8 cellular contexts compared by ENCODE assay signal in genomic region chr6:53543341-53544010, GRCh38. TPM values are rescaled to one million over a fixed set of nuclear protein-coding genes. Genes with fewer than 3 reads are reported as not detected.
DNase-seq lines count a peak whose midpoint lies in the region.

No MANE protein-coding gene starts in this region.

- H3K27ac ChIP-seq in thymus (ENCODE audit: low read depth), result no peak overlapping the region

- DNase-seq in activated CD4-positive, alpha-beta T cell treated with anti-CD3 and anti-CD28 coated beads, Interleukin-2, amount 10 ng/mL, durations not matched to agents 7 days and 5 days, result no peak
- no peak for DNase-seq in activated CD4-positive, alpha-beta T cell treated with anti-CD3 and anti-CD28 coated beads for 1 hour
- DNase-seq in activated T-helper 2 cell treated with anti-CD3 and anti-CD28 coated beads, Interferon-gamma antibody, Interleukin-2, Interleukin-4, amounts not matched to agents 10 μg/mL and 5 μg/mL and 100 μg/mL, durations not matched to agents 14 hours and 24 hours and 36 hours (ENCODE audit: low spot score), result no peak
- DNase-seq in iris pigment epithelial cell (ENCODE audit: low read depth) (peak; percentile 40), HPDE6-E6E7 (ENCODE audit: extremely low spot score) (no peak), DMS114 treated with DMSO at 0.1 percent for 48 hours (lab: John Stamatoyannopoulos, UW; ENCODE audit: unreplicated experiment) (no peak), NCI-H446 treated with DMSO at 0.1 percent for 48 hours (lab: John Stamatoyannopoulos, UW) (no peak)

- peak overlapping the region; percentile 92 for H3K27ac Mint-ChIP-seq in activated CD4-positive, alpha-beta T cell treated with anti-CD3 and anti-CD28 coated beads, Interleukin-2, amount 10 ng/mL, durations not matched to agents 7 days and 5 days
- H3K27ac Mint-ChIP-seq in activated T-helper 2 cell treated with anti-CD3 and anti-CD28 coated beads, Interferon-gamma antibody, Interleukin-2, Interleukin-4, amounts not matched to agents 10 μg/mL and 5 μg/mL and 100 μg/mL, durations not matched to agents 14 hours and 24 hours and 36 hours, result peak overlapping the region; percentile 83

- peaks cover 50% of the 10 kb centered on the region for H3K4me1 Mint-ChIP-seq in activated CD4-positive, alpha-beta T cell treated with anti-CD3 and anti-CD28 coated beads, Interleukin-2, amount 10 ng/mL, durations not matched to agents 7 days and 5 days
- peaks cover 52% of the 10 kb centered on the region for H3K4me1 Mint-ChIP-seq in activated T-helper 2 cell treated with anti-CD3 and anti-CD28 coated beads, Interferon-gamma antibody, Interleukin-2, Interleukin-4, amounts not matched to agents 10 μg/mL and 5 μg/mL and 100 μg/mL, durations not matched to agents 14 hours and 24 hours and 36 hours (ENCODE audit: low read depth)

- H3K36me3 ChIP-seq in thymus (ENCODE audit: control insufficient read depth, insufficient read depth), result no peaks in the 10 kb centered on the region

- H3K9me3 Mint-ChIP-seq in activated CD4-positive, alpha-beta T cell treated with anti-CD3 and anti-CD28 coated beads, Interleukin-2, amount 10 ng/mL, durations not matched to agents 7 days and 5 days, result no peaks in the 10 kb centered on the region
- H3K9me3 Mint-ChIP-seq in activated T-helper 2 cell treated with anti-CD3 and anti-CD28 coated beads, Interferon-gamma antibody, Interleukin-2, Interleukin-4, amounts not matched to agents 10 μg/mL and 5 μg/mL and 100 μg/mL, durations not matched to agents 14 hours and 24 hours and 36 hours, result no peaks in the 10 kb centered on the region

- no peaks in the 10 kb centered on the region for H3K27me3 ChIP-seq in thymus (ENCODE audit: control insufficient read depth, insufficient read depth)

- H3K4me3 ChIP-seq in thymus (ENCODE audit: low read length), result peak overlapping the region; percentile 84

- peaks cover 12% of the 10 kb centered on the region for H3K36me3 Mint-ChIP-seq in activated CD4-positive, alpha-beta T cell treated with anti-CD3 and anti-CD28 coated beads, Interleukin-2, amount 10 ng/mL, durations not matched to agents 7 days and 5 days (ENCODE audit: low read depth)
- H3K36me3 Mint-ChIP-seq in activated T-helper 2 cell treated with anti-CD3 and anti-CD28 coated beads, Interferon-gamma antibody, Interleukin-2, Interleukin-4, amounts not matched to agents 10 μg/mL and 5 μg/mL and 100 μg/mL, durations not matched to agents 14 hours and 24 hours and 36 hours (ENCODE audit: low read depth), result peaks cover 21% of the 10 kb centered on the region

- H3K4me1 ChIP-seq in thymus (ENCODE audit: control insufficient read depth, insufficient read depth, low read length), result peaks cover 9% of the 10 kb centered on the region

- CTCF ChIA-PET in activated CD4-positive, alpha-beta T cell treated with anti-CD3 and anti-CD28 coated beads, Interleukin-2, amount 10 ng/mL, durations not matched to agents 7 days and 5 days (lab: Charles Lee), result interaction anchor here (1.1 to 1.9 kb wide), 2 partner anchors 8 to 78 kb away, joined by 3 to 6 read pairs; no protein-coding TSS in a partner anchor

- H3K4me3 Mint-ChIP-seq in activated CD4-positive, alpha-beta T cell treated with anti-CD3 and anti-CD28 coated beads, Interleukin-2, amount 10 ng/mL, durations not matched to agents 7 days and 5 days, result peak overlapping the region; percentile 94
- H3K4me3 Mint-ChIP-seq in activated T-helper 2 cell treated with anti-CD3 and anti-CD28 coated beads, Interferon-gamma antibody, Interleukin-2, Interleukin-4, amounts not matched to agents 10 μg/mL and 5 μg/mL and 100 μg/mL, durations not matched to agents 14 hours and 24 hours and 36 hours (ENCODE audit: low read depth), result peak overlapping the region; percentile 90

- no peaks in the 10 kb centered on the region for H3K9me3 ChIP-seq in thymus (ENCODE audit: control insufficient read depth)

- POLR2A ChIA-PET in activated CD4-positive, alpha-beta T cell treated with anti-CD3 and anti-CD28 coated beads, Interleukin-2, amount 10 ng/mL, durations not matched to agents 7 days and 5 days (lab: Charles Lee), result interaction anchor here (0.6 kb wide), 1 partner anchor 194 kb away, joined by 4 read pairs; no protein-coding TSS in a partner anchor

- H3K27me3 Mint-ChIP-seq in activated CD4-positive, alpha-beta T cell treated with anti-CD3 and anti-CD28 coated beads, Interleukin-2, amount 10 ng/mL, durations not matched to agents 7 days and 5 days, result peaks cover 16% of the 10 kb centered on the region
- peaks cover 8% of the 10 kb centered on the region for H3K27me3 Mint-ChIP-seq in activated T-helper 2 cell treated with anti-CD3 and anti-CD28 coated beads, Interferon-gamma antibody, Interleukin-2, Interleukin-4, amounts not matched to agents 10 μg/mL and 5 μg/mL and 100 μg/mL, durations not matched to agents 14 hours and 24 hours and 36 hours (ENCODE audit: low read depth)

- intact Hi-C loops in activated T-helper 2 cell treated with anti-CD3 and anti-CD28 coated beads, Interferon-gamma antibody, Interleukin-2, Interleukin-4, amounts not matched to agents 10 μg/mL and 5 μg/mL and 100 μg/mL, durations not matched to agents 14 hours and 24 hours and 36 hours (cut with micrococcal nuclease), result loop anchor here (1.0 to 2.0 kb wide), 3 partner anchors 51 to 251 kb away; partner anchors contain the start of gene LRRC1

- WGBS in thymus, result 30% methylated on average over 3 of the region's 3 CpGs

RNA-seq across cellular contexts. Expression of gene GCLC, which starts 1.4 kb away (rescaled TPM):
- 10 to 100 TPM; 21.0 to 23.8 TPM for total RNA-seq in activated CD4-positive, alpha-beta T cell treated with anti-CD3 and anti-CD28 coated beads, Interleukin-2, amount 10 ng/mL, durations not matched to agents 7 days and 5 days
- 26.9 and 28.0 TPM in 2 replicates for total RNA-seq in activated T-helper 2 cell treated with anti-CD3 and anti-CD28 coated beads, Interferon-gamma antibody, Interleukin-2, Interleukin-4, amounts not matched to agents 10 μg/mL and 5 μg/mL and 100 μg/mL, durations not matched to agents 14 hours and 24 hours and 36 hours
- polyA plus RNA-seq in thymus, result 17.4 TPM
